Comparison of ENCODE assay signal across 19 cellular contexts in genomic region chr13:99805361-99805760, GRCh38.
"Had no signal": no experiment of that assay in that cellular context is flagged by ENCODE, and none has a peak within 500 bp of the region (broad histone marks: within the 10 kb centered on the region; RNA-seq: fewer than 3 reads in every experiment).

No MANE protein-coding gene starts in this region.

- H3K4me3 ChIP-seq: left ventricle myocardium inferior, mucosa of descending colon, tibial artery, vagina had no signal

- H3K9me3 Mint-ChIP-seq: activated CD4-positive, alpha-beta T cell treated with anti-CD3 and anti-CD28 coated beads, Interleukin-2, amount 10 ng/mL, durations not matched to agents 7 days and 5 days; activated naive CD8-positive, alpha-beta T cell treated with anti-CD3 and anti-CD28 coated beads, Interleukin-2, amount 50 U/mL, for 24 hours; naive thymus-derived CD4-positive, alpha-beta T cell had no signal

- H3K36me3 ChIP-seq: left ventricle myocardium inferior, tibial artery, vagina had no signal

- ATAC-seq: activated naive CD8-positive, alpha-beta T cell treated with anti-CD3 and anti-CD28 coated beads, Interleukin-2, amount 50 U/mL, for 24 hours; mucosa of descending colon; naive thymus-derived CD4-positive, alpha-beta T cell had no signal

- DNase-seq: activated CD4-positive, alpha-beta T cell treated with anti-CD3 and anti-CD28 coated beads, Interleukin-2, amount 10 ng/mL, durations not matched to agents 7 days and 5 days; activated CD8-positive, alpha-beta memory T cell treated with anti-CD3 and anti-CD28 coated beads for 24 hours; activated naive CD4-positive, alpha-beta T cell treated with Interleukin-2 at 50 U/mL for 16 hours; activated naive CD8-positive, alpha-beta T cell treated with anti-CD3 and anti-CD28 coated beads, Interleukin-2, amount 50 U/mL, for 24 hours; aorta; cortex of kidney; effector CD8-positive, alpha-beta T cell; foreskin melanocyte; head of caudate nucleus; left ventricle myocardium inferior; mucosa of descending colon; naive thymus-derived CD4-positive, alpha-beta T cell; nucleus accumbens; posterior cingulate gyrus; retina; stimulated activated CD4-positive, alpha-beta T cell treated with anti-CD3 and anti-CD28 coated beads, Interleukin-2, amount 100 ng/mL, for 48 hours; stimulated activated naive CD4-positive, alpha-beta T cell; tibial artery had no signal

- H3K27me3 Mint-ChIP-seq: activated CD4-positive, alpha-beta T cell treated with anti-CD3 and anti-CD28 coated beads, Interleukin-2, amount 10 ng/mL, durations not matched to agents 7 days and 5 days; activated naive CD8-positive, alpha-beta T cell treated with anti-CD3 and anti-CD28 coated beads, Interleukin-2, amount 50 U/mL, for 24 hours; naive thymus-derived CD4-positive, alpha-beta T cell had no signal

- H3K27me3 ChIP-seq: tibial artery, vagina had no signal

- H3K4me3 Mint-ChIP-seq: activated CD4-positive, alpha-beta T cell treated with anti-CD3 and anti-CD28 coated beads, Interleukin-2, amount 10 ng/mL, durations not matched to agents 7 days and 5 days; activated naive CD8-positive, alpha-beta T cell treated with anti-CD3 and anti-CD28 coated beads, Interleukin-2, amount 50 U/mL, for 24 hours; naive thymus-derived CD4-positive, alpha-beta T cell had no signal

- H3K27ac Mint-ChIP-seq: activated CD4-positive, alpha-beta T cell treated with anti-CD3 and anti-CD28 coated beads, Interleukin-2, amount 10 ng/mL, durations not matched to agents 7 days and 5 days; activated naive CD8-positive, alpha-beta T cell treated with anti-CD3 and anti-CD28 coated beads, Interleukin-2, amount 50 U/mL, for 24 hours; naive thymus-derived CD4-positive, alpha-beta T cell had no signal

- H3K4me1 Mint-ChIP-seq: activated CD4-positive, alpha-beta T cell treated with anti-CD3 and anti-CD28 coated beads, Interleukin-2, amount 10 ng/mL, durations not matched to agents 7 days and 5 days; activated naive CD8-positive, alpha-beta T cell treated with anti-CD3 and anti-CD28 coated beads, Interleukin-2, amount 50 U/mL, for 24 hours had no signal
